23 cellular contexts compared by ENCODE assay signal in the genomic region with DNA sequence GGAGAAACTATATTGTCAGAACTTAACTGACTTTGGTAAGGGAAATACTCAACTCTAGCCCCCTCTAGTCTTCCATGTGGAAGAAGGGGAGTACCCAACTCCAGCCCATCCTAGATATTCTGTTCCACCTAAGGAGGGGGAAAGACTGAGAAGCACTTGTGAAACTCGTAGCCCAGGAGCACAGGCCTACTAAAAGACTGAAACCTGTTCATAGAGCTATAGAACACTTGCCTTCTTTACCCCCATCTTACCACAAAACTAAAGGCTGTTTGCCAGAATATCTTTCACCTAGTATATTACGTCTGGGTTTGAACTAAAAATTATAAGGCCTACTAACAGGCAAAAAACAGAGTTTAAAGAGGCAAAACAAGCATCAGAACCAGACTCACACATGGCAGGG. TPM values are rescaled to one million over a fixed set of nuclear protein-coding genes. Genes with fewer than 3 reads are reported as not detected.
DNase-seq lines count a peak whose midpoint lies in the region; ATAC-seq, FAIRE-seq and TF ChIP-seq lines count a peak whose summit lies in the region.
"Had no signal": no experiment of that assay in that cellular context is flagged by ENCODE, and none has a peak within 500 bp of the region (broad histone marks: within the 10 kb centered on the region; RNA-seq: fewer than 3 reads in every experiment).

No MANE protein-coding gene starts in this region.

- H3K36me3 Mint-ChIP-seq in nephron progenitor cell (ENCODE audit: low read depth): peaks cover 79% of the 10 kb centered on the region
- H3K36me3 Mint-ChIP-seq in activated T-cell treated with anti-CD3 and anti-CD28 coated beads, Interleukin-2, amount 50 U/mL, for 72 hours (ENCODE audit: insufficient read depth in 2 of 2): no peaks in the 10 kb centered on the region
- H3K36me3 Mint-ChIP-seq: CD4-positive, CD25-positive, alpha-beta regulatory T cell had no signal

- DNase-seq in GM19239 (ENCODE audit: insufficient read length, low spot score): no peak
- DNase-seq in nephron progenitor cell: no peak
- no peak for DNase-seq in cardiac septum (ENCODE audit: low spot score)
- no peak for DNase-seq in activated T-cell treated with anti-CD3 and anti-CD28 coated beads, Interleukin-2, amount 50 U/mL, for 72 hours
- no peak for DNase-seq in NCI-H510A treated with DMSO at 0.1 percent for 48 hours (lab: John Stamatoyannopoulos, UW)
- DNase-seq: CD4-positive, CD25-positive, alpha-beta regulatory T cell; EL; GF-D8; H7; IMR-90; NCI-H1105; NCI-H146; NCI-H2029; NCI-H2227 treated with DMSO at 0.1 percent for 48 hours; NCI-H510A; NCI-H748 treated with DMSO at 0.1 percent for 48 hours; NK-92 treated with Interleukin-12 subunit alpha and Interleukin-12 subunit beta, amount 100 ng/mL, for 24 hours had no signal

- intact Hi-C loops in cardiac septum (cut with DNase I): no loop called here

- H3K9me3 Mint-ChIP-seq in nephron progenitor cell: no peaks in the 10 kb centered on the region
- H3K9me3 Mint-ChIP-seq in activated T-cell treated with anti-CD3 and anti-CD28 coated beads, Interleukin-2, amount 50 U/mL, for 72 hours: no peaks in the 10 kb centered on the region

- FAIRE-seq in GM19239 (lab: Jason Lieb, UNC): peak; percentile 26
- FAIRE-seq: HTR-8/SVneo had no signal

- peaks cover 5% of the 10 kb centered on the region for H3K4me1 Mint-ChIP-seq in nephron progenitor cell
- H3K4me1 Mint-ChIP-seq in activated T-cell treated with anti-CD3 and anti-CD28 coated beads, Interleukin-2, amount 50 U/mL, for 72 hours (ENCODE audit: low read depth): no peaks in the 10 kb centered on the region
- H3K4me1 Mint-ChIP-seq: CD4-positive, CD25-positive, alpha-beta regulatory T cell had no signal

- peak overlapping the region; percentile 46 for H3K27ac Mint-ChIP-seq in nephron progenitor cell
- H3K27ac Mint-ChIP-seq in activated T-cell treated with anti-CD3 and anti-CD28 coated beads, Interleukin-2, amount 50 U/mL, for 72 hours: no peak overlapping the region
- H3K27ac Mint-ChIP-seq: CD4-positive, CD25-positive, alpha-beta regulatory T cell had no signal

- no peak for TF ChIP-seq CTCF in nephron progenitor cell (IDR thresholded peaks at IDR 0.05)

- H3K4me3 Mint-ChIP-seq in nephron progenitor cell: no peak overlapping the region
- no peak overlapping the region for H3K4me3 Mint-ChIP-seq in activated T-cell treated with anti-CD3 and anti-CD28 coated beads, Interleukin-2, amount 50 U/mL, for 72 hours
- H3K4me3 Mint-ChIP-seq: CD4-positive, CD25-positive, alpha-beta regulatory T cell had no signal

- H3K27me3 Mint-ChIP-seq in nephron progenitor cell (ENCODE audit: low read depth, poor library complexity): no peaks in the 10 kb centered on the region
- no peaks in the 10 kb centered on the region for H3K27me3 Mint-ChIP-seq in activated T-cell treated with anti-CD3 and anti-CD28 coated beads, Interleukin-2, amount 50 U/mL, for 72 hours (ENCODE audit: low read depth)

- ATAC-seq in GM21529 (IDR thresholded peaks at IDR 0.05; ENCODE audit: unreplicated experiment): peak; percentile 51
- peak; percentile 47 for ATAC-seq in HG03025 (IDR thresholded peaks at IDR 0.05; ENCODE audit: low FRiP score, unreplicated experiment)
- no peak for ATAC-seq in activated T-cell treated with anti-CD3 and anti-CD28 coated beads, Interleukin-2, amount 50 U/mL, for 72 hours (replicated peaks in 1 of 2)
- ATAC-seq: Panc1, SK-N-SH treated with all-trans-retinoic acid at 6 μM for 48 hours had no signal

RNA-seq across cellular contexts. Expression of gene CLDN22, which starts 15.5 kb away (rescaled TPM):
- not detected for total RNA-seq in cardiac septum
- not detected for total RNA-seq in activated T-cell treated with anti-CD3 and anti-CD28 coated beads, Interleukin-2, amount 50 U/mL, for 72 hours
- total RNA-seq: CD4-positive, CD25-positive, alpha-beta regulatory T cell; H7; IMR-90; T-helper 2 cell treated with Interferon-gamma antibody and Interleukin-4, amounts not matched to agents 100 ng/mL and 5 ng/mL, for 36 hours had no signal

RNA-seq across cellular contexts. Expression of gene CLDN24, which starts 17.7 kb away (rescaled TPM):
- not detected for total RNA-seq in cardiac septum
- not detected for total RNA-seq in activated T-cell treated with anti-CD3 and anti-CD28 coated beads, Interleukin-2, amount 50 U/mL, for 72 hours
- total RNA-seq: CD4-positive, CD25-positive, alpha-beta regulatory T cell; H7; IMR-90; T-helper 2 cell treated with Interferon-gamma antibody and Interleukin-4, amounts not matched to agents 100 ng/mL and 5 ng/mL, for 36 hours had no signal

Comparison
In these comparisons a context has a peak if more than half of its experiments do, and no peak if none do; other contexts are left out.
1. ATAC-seq: peak in GM21529 (single experiment) and HG03025 (single experiment); none in activated T-cell treated with anti-CD3 and anti-CD28 coated beads, Interleukin-2, amount 50 U/mL, for 72 hours (0 of 2).